8 cellular contexts compared by ENCODE assay signal in the genomic region with DNA sequence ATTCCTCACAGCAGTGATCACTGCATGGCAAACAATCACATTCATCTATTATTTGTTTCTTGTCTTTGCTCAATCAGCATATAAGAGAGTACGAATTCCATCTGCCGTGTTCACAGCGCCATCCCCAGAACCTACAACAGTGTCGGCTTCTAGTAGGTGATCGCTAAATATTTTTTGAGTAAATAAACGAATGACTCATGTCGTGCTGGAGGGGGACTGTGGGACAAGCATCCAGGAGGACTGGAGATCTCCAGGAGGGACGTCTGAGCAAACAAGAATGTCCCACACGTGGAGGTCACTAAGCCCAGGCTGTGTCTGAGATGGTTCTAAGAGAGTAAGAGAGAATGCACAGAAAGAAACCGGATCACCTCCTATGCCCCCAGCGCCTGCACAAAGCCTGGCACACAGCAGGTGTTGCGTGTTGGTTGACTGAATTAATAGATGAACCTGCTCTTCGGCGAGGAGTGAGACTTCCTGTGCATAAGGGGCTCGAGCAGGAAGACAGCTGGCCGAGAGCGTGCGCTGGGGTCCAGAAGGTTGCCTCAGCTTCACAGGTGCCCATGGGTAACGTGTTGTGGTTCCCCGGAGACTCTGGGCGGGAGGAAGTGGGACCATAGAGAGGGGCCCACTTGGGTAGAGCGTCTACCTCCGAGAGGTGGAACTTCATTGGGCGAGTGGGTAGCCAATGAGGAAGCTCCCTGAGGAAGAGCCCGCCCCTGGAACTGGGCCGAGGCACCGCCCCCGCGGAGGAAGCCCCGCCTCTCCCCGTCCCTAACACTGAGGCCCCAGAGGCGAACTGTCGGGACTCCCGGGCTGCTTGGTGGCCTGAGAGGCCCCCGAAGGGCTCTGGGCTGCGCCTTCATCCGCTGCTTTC.
DNase-seq lines count a peak whose midpoint lies in the region; ATAC-seq and TF ChIP-seq lines count a peak whose summit lies in the region.

No MANE protein-coding gene starts in this region.

- CTCF ChIA-PET in Panc1 (lab: Charles Lee), result interaction anchor here (0.7 kb wide), 1 partner anchor 133 kb away, joined by 3 read pairs; no protein-coding TSS in a partner anchor

- H3K27me3 ChIP-seq in Panc1 (ENCODE audit: control insufficient read depth, insufficient read depth, low read length) (peaks cover 26% of the 10 kb centered on the region), transverse colon (peaks cover 10% of the 10 kb centered on the region)

- H3K4me3 ChIP-seq in Panc1 (ENCODE audit: low read depth in 2 of 2, low read length in 2 of 2) (peak overlapping the region in 1 of 2 experiments; percentile 15; a peak in 1 of 4 replicates), transverse colon (peak overlapping the region in 3 of 4 donors; percentile 26 to 54 (median 33))

- intact Hi-C loops in Panc1 (cut with micrococcal nuclease; ENCODE audit: unreplicated experiment) (no loop called here), head of caudate nucleus (cut with DNase I) (no loop called here), transverse colon (cut with DNase I; ENCODE audit: low total_unique reads) (no loop called here)

- H3K36me3 ChIP-seq in Panc1 (ENCODE audit: control insufficient read depth, insufficient read depth, low read length) (no peaks in the 10 kb centered on the region), transverse colon (no peaks in the 10 kb centered on the region)

- TF ChIP-seq CTCF in Panc1 (IDR thresholded peaks at IDR 0.05) (no peak), transverse colon (IDR thresholded peaks at IDR 0.05) (no peak)

- H3K27ac ChIP-seq in Panc1 (ENCODE audit: low read length) (no peak overlapping the region), transverse colon (peak overlapping the region in 1 of 4 donors; percentile 8)

- POLR2A ChIA-PET in Panc1 (lab: Charles Lee), result no interaction called here

- in situ Hi-C loops in Caki2 (cut with HindIII; ENCODE audit: low pct_unique_long_range_greater_than_20kb, low sequenced_read_pairs), result no loop called here
- in situ Hi-C loops in Panc1 (cut with HindIII; ENCODE audit: low pct_unique_long_range_greater_than_20kb, low sequenced_read_pairs), result no loop called here
- in situ Hi-C loops in transverse colon (cut with MboI; ENCODE audit: low pct_ligation_motif_present in 1 of 4, low pct_unique_long_range_greater_than_20kb in 1 of 4, low sequenced_read_pairs in 3 of 4), result loop anchor here in 1 of 4 donors (10.0 kb wide), 1 partner anchor 59 kb away; no protein-coding TSS in a partner anchor

- BruUV-seq in Panc1 (replicated peaks; lab: Mats Ljungman, UMichigan), result no TSS peak

- 19 to 20% methylated on average over 10 to 37 of the region's 37 CpGs for WGBS in transverse colon (ENCODE audit: low coverage in 1 of 2), 2 donors

- H3K9me3 ChIP-seq in Panc1 (ENCODE audit: control insufficient read depth, insufficient read depth, low read depth, low read length), result no peaks in the 10 kb centered on the region
- H3K9me3 ChIP-seq in transverse colon, result no peaks in the 10 kb centered on the region

- H3K4me1 ChIP-seq in Panc1 (ENCODE audit: control insufficient read depth, insufficient read depth, low read length), result no peaks in the 10 kb centered on the region
- peaks cover 0 to 10% (median 3%) of the 10 kb centered on the region in 4 donors for H3K4me1 ChIP-seq in transverse colon

- peak; percentile 89 for DNase-seq in Caki2 (ENCODE audit: low read depth)
- peak; percentile 97 for DNase-seq in HuH-7 (ENCODE audit: low spot score)
- no peak for DNase-seq in Panc1 (ENCODE audit: low read depth, low spot score)
- DNase-seq in activated T-helper 1 cell treated with anti-CD3 and anti-CD28 coated beads, Interleukin-2, amount 50 U/mL, for 16 hours (ENCODE audit: low read depth in 1 of 2, low spot score in 1 of 2), result peak; percentile 73 to 85
- peak; percentile 81 to 97 (median 94) for DNase-seq in head of caudate nucleus
- peak; percentile 81 for DNase-seq in pons (ENCODE audit: low spot score)
- peak; percentile 86 for DNase-seq in transverse colon

- TF ChIP-seq EP300 in transverse colon (IDR thresholded peaks at IDR 0.05; ENCODE audit: low read depth), result no peak

- ATAC-seq in GM21423 (IDR thresholded peaks at IDR 0.05; ENCODE audit: unreplicated experiment), result peak; percentile 98
- peak; percentile 33 for ATAC-seq in Panc1

- TF ChIP-seq POLR2A in transverse colon (IDR thresholded peaks at IDR 0.05), result no peak
